ENCODE assay signal across 9 cellular contexts in the genomic region with DNA sequence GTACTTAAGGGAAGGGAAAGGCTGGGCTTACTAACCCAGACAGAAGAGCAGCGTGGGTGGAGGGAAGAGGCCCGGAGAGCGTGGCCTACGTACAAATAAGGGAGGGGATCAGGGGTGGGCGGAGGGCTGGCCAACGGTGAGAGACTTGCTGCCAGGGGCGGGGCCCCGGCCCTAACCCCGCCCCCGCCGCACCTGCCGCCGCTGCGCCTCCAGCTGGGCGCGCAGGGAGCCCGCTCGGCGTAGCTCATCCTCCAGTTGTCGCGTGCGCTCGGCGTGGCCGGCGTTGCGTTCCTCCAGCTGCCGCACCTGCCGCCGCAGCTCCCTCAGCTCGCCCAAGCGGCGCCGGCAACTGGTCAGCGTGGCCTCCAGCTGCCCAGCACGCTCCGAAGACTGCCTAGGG. TPM values are rescaled to one million over a fixed set of nuclear protein-coding genes. Genes with fewer than 3 reads are reported as not detected.
DNase-seq lines count a peak whose midpoint lies in the region; ATAC-seq and TF ChIP-seq lines count a peak whose summit lies in the region.
"Had no signal": no experiment of that assay in that cellular context is flagged by ENCODE, and none has a peak within 500 bp of the region (broad histone marks: within the 10 kb centered on the region; RNA-seq: fewer than 3 reads in every experiment).

No MANE protein-coding gene starts in this region.

- peaks cover 5 to 11% (median 8%) of the 10 kb centered on the region in 3 donors for H3K4me1 Mint-ChIP-seq in T-cell

- H3K79me2 ChIP-seq in trophoblast cell (ENCODE audit: control insufficient read depth, insufficient read depth, low read length, poor library complexity), result no peaks in the 10 kb centered on the region

- TF ChIP-seq EP300 in gastroesophageal sphincter (IDR thresholded peaks at IDR 0.05), result no peak

- no peak overlapping the region for H2BK5ac ChIP-seq in trophoblast cell (ENCODE audit: low read depth, low read length, poor library complexity)

- H2AFZ ChIP-seq in trophoblast cell (ENCODE audit: insufficient read depth, low read length, poor library complexity), result no peak overlapping the region

- no peak for TF ChIP-seq POLR2A in gastroesophageal sphincter (IDR thresholded peaks at IDR 0.05)

- H3K4me2 ChIP-seq in trophoblast cell (ENCODE audit: low read length), result peak overlapping the region; percentile 24

- ATAC-seq in T-cell (replicated peaks in 1 of 4) (peak; percentile 82 to 85 (median 82)), gastroesophageal sphincter (no peak), GM18498 (IDR thresholded peaks at IDR 0.05; ENCODE audit: unreplicated experiment) (no peak)

- H3K18ac ChIP-seq in trophoblast cell (ENCODE audit: low read length), result no peak overlapping the region

- H3K27me3 ChIP-seq in trophoblast cell (ENCODE audit: insufficient read depth, low read length) (no peaks in the 10 kb centered on the region), gastroesophageal sphincter (no peaks in the 10 kb centered on the region)

- no peak overlapping the region for H4K91ac ChIP-seq in trophoblast cell (ENCODE audit: low read depth, low read length)

- H3K36me3 Mint-ChIP-seq in T-cell, result peaks cover 11% of the 10 kb centered on the region

- peaks cover 7 to 13% of the 10 kb centered on the region in 2 experiments for H3K4me1 ChIP-seq in trophoblast cell (ENCODE audit: control insufficient read depth in 1 of 2, insufficient read depth in 2 of 2, low read length in 2 of 2)
- peaks cover 0 to 11% (median under 1%) of the 10 kb centered on the region in 3 donors for H3K4me1 ChIP-seq in gastroesophageal sphincter

- no peaks in the 10 kb centered on the region for H3K27me3 Mint-ChIP-seq in T-cell

- peak overlapping the region in 1 of 3 donors; percentile 56 for H3K4me3 Mint-ChIP-seq in T-cell

- no peak overlapping the region for H2BK12ac ChIP-seq in trophoblast cell (ENCODE audit: low read length)

- no peak overlapping the region for H2AK5ac ChIP-seq in trophoblast cell (ENCODE audit: low read length)

- DNase-seq in DMS53 (lab: John Stamatoyannopoulos, UW) (peak; percentile 94), T-cell (peak in 21 of 34 experiments; percentile 31 to 65 (median 44)), astrocyte of the hippocampus (ENCODE audit: low read depth, low spot score) (peak; percentile 37), trophoblast cell (peak in 1 of 2 donors; percentile 43), caudate nucleus (lab: John Stamatoyannopoulos, UW) (no peak), putamen (ENCODE audit: low spot score) (no peak)
- DNase-seq: NCI-H2227 treated with DMSO at 0.1 percent for 48 hours had no signal

- H3K27ac ChIP-seq in trophoblast cell (ENCODE audit: low read depth, low read length), result no peak overlapping the region
- H3K27ac ChIP-seq in caudate nucleus (ENCODE audit: low read depth, low read length), result no peak overlapping the region
- H3K27ac ChIP-seq in gastroesophageal sphincter, result no peak overlapping the region

- H3K9me3 ChIP-seq in trophoblast cell (ENCODE audit: insufficient read depth, low read depth, low read length) (peaks cover 1% of the 10 kb centered on the region), gastroesophageal sphincter (no peaks in the 10 kb centered on the region)

- TF ChIP-seq CTCF in gastroesophageal sphincter (IDR thresholded peaks at IDR 0.05), result no peak

- H3K14ac ChIP-seq in trophoblast cell (ENCODE audit: low read length), result no peak overlapping the region

- no peak overlapping the region for H3K27ac Mint-ChIP-seq in T-cell

- no peak overlapping the region for H4K12ac ChIP-seq in trophoblast cell (ENCODE audit: low read depth, low read length)

- H3K79me1 ChIP-seq in trophoblast cell (ENCODE audit: low read length), result peaks cover 2% of the 10 kb centered on the region

- no peaks in the 10 kb centered on the region for H3K9me3 Mint-ChIP-seq in T-cell

- H3K23ac ChIP-seq in trophoblast cell (ENCODE audit: low read length), result no peak overlapping the region

- POLR2A ChIA-PET in T-cell (lab: Charles Lee), result interaction anchor here (0.6 to 1.3 kb wide), 2 partner anchors 22 kb away, joined by 3 to 7 read pairs; a partner anchor contains a TSS

- no CpG with 5 or more reads among the region's 37 CpGs for WGBS in trophoblast cell (ENCODE audit: extremely low coverage, insufficient coverage, insufficient read length)
- 75% methylated on average over 4 of the region's 37 CpGs; no CpG with 5 or more reads in 1 of the 2 donors for WGBS in gastroesophageal sphincter (ENCODE audit: low coverage in 1 of 2), 2 donors

- H4K8ac ChIP-seq in trophoblast cell (ENCODE audit: low read depth, low read length), result no peak overlapping the region

- no peak overlapping the region for H3K4ac ChIP-seq in trophoblast cell (ENCODE audit: low read depth, low read length)

- H3K4me3 ChIP-seq in trophoblast cell (ENCODE audit: low read depth, low read length) (no peak overlapping the region), gastroesophageal sphincter (no peak overlapping the region)

- CTCF ChIA-PET in T-cell (lab: Charles Lee), result interaction anchor here in 1 of 2 donors (0.6 to 1.0 kb wide), 2 partner anchors 66 to 78 kb away, joined by 3 to 5 read pairs; no protein-coding TSS in a partner anchor

- peaks cover 48 to 56% of the 10 kb centered on the region in 2 experiments for H3K36me3 ChIP-seq in trophoblast cell (ENCODE audit: control insufficient read depth in 1 of 2, insufficient read depth in 2 of 2, low read length in 2 of 2)
- peaks cover 0 to 44% of the 10 kb centered on the region in 2 donors for H3K36me3 ChIP-seq in gastroesophageal sphincter

- H2BK120ac ChIP-seq in trophoblast cell (ENCODE audit: insufficient read depth, low read length, poor library complexity), result no peak overlapping the region

- no peak overlapping the region for H3K9ac ChIP-seq in trophoblast cell (ENCODE audit: low read length)

RNA-seq across cellular contexts. Expression of a gene that starts 5.7 kb away (rescaled TPM):
- total RNA-seq in T-cell (10 to 100 TPM; 19.7 to 26.6 (median 22.8) TPM), gastroesophageal sphincter (10 to 100 TPM; 13.5 to 24.1 (median 14.6) TPM)
- 28.7 and 30.7 TPM in 2 replicates for polyA plus RNA-seq in trophoblast cell (2013)

RNA-seq across cellular contexts. Expression of a gene that starts 18.1 kb away (rescaled TPM):
- total RNA-seq in T-cell (under 1 TPM in 1 of 5 donors, not detected in 4; 0.16 TPM), gastroesophageal sphincter (not detected)
- polyA plus RNA-seq in trophoblast cell (2013), result 0.01 and 0.04 TPM in 2 replicates

RNA-seq across cellular contexts. Expression of a gene that starts 21.6 kb away (rescaled TPM):
- total RNA-seq in T-cell (1,000 to 10,000 TPM in 2 of 5 donors, 100 to 1,000 TPM in 3; 117 to 2,289 (median 138) TPM), gastroesophageal sphincter (100 to 1,000 TPM in 3 of 4 donors, 10 to 100 TPM in 1; 99.3 to 614 (median 168) TPM)
- polyA plus RNA-seq in trophoblast cell (2013), result 81.3 and 87.5 TPM in 2 replicates

RNA-seq across cellular contexts. Expression of a gene that starts 31.9 kb away (rescaled TPM):
- total RNA-seq in T-cell (100 to 1,000 TPM in 3 of 5 donors, 10 to 100 TPM in 2; 94.5 to 150 (median 134) TPM), gastroesophageal sphincter (100 to 1,000 TPM; 178 to 303 (median 227) TPM)
- 187 and 189 TPM in 2 replicates for polyA plus RNA-seq in trophoblast cell (2013)

RNA-seq across cellular contexts. Expression of a gene that starts 32.2 kb away (rescaled TPM):
- total RNA-seq in T-cell (1 to 10 TPM in 1 of 5 donors, under 1 TPM in 3, not detected in 1; 0.63 to 2.4 (median 0.97) TPM), gastroesophageal sphincter (not detected)
- 19.0 and 19.9 TPM in 2 replicates for polyA plus RNA-seq in trophoblast cell (2013)

Comparison
In these comparisons a context has a peak if more than half of its experiments do, and no peak if none do; other contexts are left out.
1. DNase-seq: peak in DMS53 (single experiment), T-cell (21 of 34) and astrocyte of the hippocampus (single experiment); none in caudate nucleus (0 of 61) and putamen (single experiment).
2. ATAC-seq: peak in T-cell (4 of 4); none in gastroesophageal sphincter (single experiment) and GM18498 (single experiment).